9 cellular contexts compared by ENCODE assay signal in genomic region chr11:46100670-46101069, GRCh38. TPM values are rescaled to one million over a fixed set of nuclear protein-coding genes. Genes with fewer than 3 reads are reported as not detected.
DNase-seq lines count a peak whose midpoint lies in the region; ATAC-seq, FAIRE-seq and TF ChIP-seq lines count a peak whose summit lies in the region.
"Had no signal": no experiment of that assay in that cellular context is flagged by ENCODE, and none has a peak within 500 bp of the region (broad histone marks: within the 10 kb centered on the region; RNA-seq: fewer than 3 reads in every experiment).

No MANE protein-coding gene starts in this region.

- WGBS in K562 (ENCODE audit: insufficient coverage, low coverage, missing lambda C conversion rate): 59% methylated on average over 3 of the region's 3 CpGs

- no peak for TF ChIP-seq POLR2A in K562 (conservative IDR thresholded peaks at IDR 0.05)

- H3K36me3 ChIP-seq in K562 (ENCODE audit: control insufficient read depth, insufficient read depth, low read length): no peaks in the 10 kb centered on the region

- POLR2A ChIA-PET in K562 (lab: Yijun Ruan, JAX): interaction anchor here (0.6 to 2.5 kb wide), 7 partner anchors 8 to 254 kb away, joined by 3 to 9 read pairs (median 3); no protein-coding TSS in a partner anchor

- intact Hi-C loops in K562 (cut with micrococcal nuclease): loop anchor here (10.0 kb wide), 1 partner anchor 106 kb away; no protein-coding TSS in a partner anchor

- H3K9ac ChIP-seq in K562 (ENCODE audit: insufficient read depth in 1 of 2, low read depth in 2 of 2, low read length in 2 of 2): no peak overlapping the region; a peak in 1 of 4 replicates

- no TSS peak for BruUV-seq in K562 (replicated peaks; lab: Mats Ljungman, UMichigan)

- H3K9me1 ChIP-seq in K562 (ENCODE audit: control insufficient read depth, insufficient read depth, low read length): no peaks in the 10 kb centered on the region

- no peak overlapping the region for H3K27ac ChIP-seq in K562 (ENCODE audit: extremely low read depth, low read depth, low read length)

- in situ Hi-C loops in K562 (cut with MboI): no loop called here

- no peak for TF ChIP-seq EP300 in K562 (IDR thresholded peaks at IDR 0.05; ENCODE audit: low read length)

- DNase-seq in GM10266 (ENCODE audit: extremely low spot score) (peak; percentile 33), K562 (ENCODE audit: extremely low read depth in 1 of 4, low spot score in 3 of 4) (no peak), NCI-H1436 (lab: John Stamatoyannopoulos, UW) (no peak), foreskin fibroblast (no peak), D341Med (ENCODE audit: low spot score) (no peak)
- no peak for DNase-seq in activated CD4-positive, alpha-beta T cell treated with anti-CD3 and anti-CD28 coated beads for 48 hours

- no peak for FAIRE-seq in K562 (lab: Jason Lieb, UNC)
- FAIRE-seq: colon had no signal

- 0 out of 2 replicates have a peak overlapping the region, but pooled peaks have one; percentile 9 for H2AFZ ChIP-seq in K562 (ENCODE audit: low read depth, low read length)

- ATAC-seq in GM19455 (IDR thresholded peaks at IDR 0.05; ENCODE audit: unreplicated experiment) (peak; percentile 73), HG03159 (IDR thresholded peaks at IDR 0.05; ENCODE audit: unreplicated experiment) (peak; percentile 68), K562 (peak; percentile 11; the same call in 2 of the 3 replicates)

- no peaks in the 10 kb centered on the region for H4K20me1 ChIP-seq in K562 (replicated peaks; ENCODE audit: control insufficient read depth, insufficient read depth, low read length)

- H3K79me2 ChIP-seq in K562 (ENCODE audit: control insufficient read depth, insufficient read depth, low read length): peaks cover 94% of the 10 kb centered on the region

- no peaks in the 10 kb centered on the region for H3K27me3 ChIP-seq in K562 (ENCODE audit: control insufficient read depth in 2 of 2, insufficient read depth in 2 of 2, low read length in 2 of 2)

- no peaks in the 10 kb centered on the region for H3K9me3 ChIP-seq in K562 (replicated peaks; ENCODE audit: control insufficient read depth, insufficient read depth, low read depth, low read length)

- H3K4me1 ChIP-seq in K562 (replicated peaks in 1 of 2; ENCODE audit: control insufficient read depth in 2 of 2, insufficient read depth in 2 of 2, low read length in 2 of 2): peaks cover 9 to 37% of the 10 kb centered on the region in 2 experiments; a peak in 4 of 5 replicates

- H3K4me2 ChIP-seq in K562 (ENCODE audit: insufficient read depth, low read length): peak overlapping the region; percentile 35; the same call in 1 of the 2 replicates

- CTCF ChIA-PET in K562 (lab: Yijun Ruan, JAX; ENCODE audit: low intra/inter-chr PET ratio): interaction anchor here (0.5 kb wide), 1 partner anchor 289 kb away, joined by 4 read pairs; no protein-coding TSS in a partner anchor

- H3K4me3 ChIP-seq in K562 (no peak overlapping the region), foreskin fibroblast (ENCODE audit: low read depth in 1 of 2, low read length in 2 of 2) (peak overlapping the region in 1 of 2 donors; percentile 40)

- no peak for TF ChIP-seq CTCF in GM10266 (IDR thresholded peaks at IDR 0.05; ENCODE audit: control insufficient read depth, insufficient read depth, low read depth, missing control alignments)
- no peak for TF ChIP-seq CTCF in K562 (IDR thresholded peaks at IDR 0.05 in 2 of 3, conservative IDR thresholded peaks at IDR 0.05 in 1 of 3; ENCODE audit: insufficient read depth in 2 of 3, low read depth in 1 of 3, low read length in 3 of 3)
- no peak for TF ChIP-seq CTCF in foreskin fibroblast (IDR thresholded peaks at IDR 0.05; ENCODE audit: low read depth, low read length)

- no peak for TF ChIP-seq RAD21 in K562 (CRISPR knock-in tag; conservative IDR thresholded peaks at IDR 0.05 in 1 of 2, IDR thresholded peaks at IDR 0.05 in 1 of 2)

TF ChIP-seq in K562, 482 proteins besides CTCF, POLR2A, EP300 and RAD21:
- TF ChIP-seq HMBOX1 (IDR thresholded peaks at IDR 0.05) (0 out of 2 replicates have a peak, but pooled peaks have one; percentile 26), RBM15 (IDR thresholded peaks at IDR 0.05; ENCODE audit: insufficient read depth, low read length) (no peak), ZBTB7A (IDR thresholded peaks at IDR 0.05; ENCODE audit: borderline replicate concordance, control insufficient read depth, low read depth, low read length) (no peak), TAF1 (IDR thresholded peaks at IDR 0.05; ENCODE audit: control insufficient read depth, extremely low read depth, insufficient read depth, low read length, severe bottlenecking) (no peak)
- TF ChIP-seq, protein P1, sequence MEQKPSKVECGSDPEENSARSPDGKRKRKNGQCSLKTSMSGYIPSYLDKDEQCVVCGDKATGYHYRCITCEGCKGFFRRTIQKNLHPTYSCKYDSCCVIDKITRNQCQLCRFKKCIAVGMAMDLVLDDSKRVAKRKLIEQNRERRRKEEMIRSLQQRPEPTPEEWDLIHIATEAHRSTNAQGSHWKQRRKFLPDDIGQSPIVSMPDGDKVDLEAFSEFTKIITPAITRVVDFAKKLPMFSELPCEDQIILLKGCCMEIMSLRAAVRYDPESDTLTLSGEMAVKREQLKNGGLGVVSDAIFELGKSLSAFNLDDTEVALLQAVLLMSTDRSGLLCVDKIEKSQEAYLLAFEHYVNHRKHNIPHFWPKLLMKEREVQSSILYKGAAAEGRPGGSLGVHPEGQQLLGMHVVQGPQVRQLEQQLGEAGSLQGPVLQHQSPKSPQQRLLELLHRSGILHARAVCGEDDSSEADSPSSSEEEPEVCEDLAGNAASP (IDR thresholded peaks at IDR 0.05): no peak

RNA-seq across cellular contexts. Expression of gene PHF21A, which starts 20.6 kb away (rescaled TPM):
- 41.0 and 108 TPM in 2 replicates for total RNA-seq in K562 (2011; cell fraction: chromatin; rRNA removed; ENCODE audit: low replicate concordance)
- 17.0 and 21.1 TPM in 2 replicates for total RNA-seq in K562 (2011; cell fraction: nucleolus; rRNA removed)
- 27.0 and 37.7 TPM in 2 replicates for total RNA-seq in K562 (2011; cell fraction: nucleoplasm; rRNA removed)
- total RNA-seq in K562 (2014; rRNA removed): 7.7 and 13.3 TPM in 2 replicates
- 8.6 and 9.7 TPM in 2 replicates for total RNA-seq in K562 (2014; rRNA removed; fragmentation: Illumina TruSeq; extraction: Trizol)
- total RNA-seq in K562 (2015; rRNA removed; fragmentation: Illumina TruSeq; extraction: Trizol): 8.5 and 10.7 TPM in 2 replicates
- 20.4 and 26.6 TPM in 2 replicates for total RNA-seq in K562 (2021)
- polyA plus RNA-seq in K562 (2011; rRNA removed): 12.8 and 20.2 TPM in 2 replicates
- 7.2 and 8.7 TPM in 2 replicates for polyA plus RNA-seq in K562 (2011; cell fraction: cytosol; rRNA removed)
- polyA plus RNA-seq in K562 (2011; cell fraction: nucleus; rRNA removed): 33.5 and 36.9 TPM in 2 replicates
- polyA plus RNA-seq in K562 (2012): 17.5 and 25.3 TPM in 2 replicates
- polyA plus RNA-seq in K562 (2014; fragmentation: Illumina TruSeq; extraction: Trizol): 25.7 and 32.4 TPM in 2 replicates
- polyA plus RNA-seq in K562 (2014; fragmentation: Nextera tagmentation; extraction: Ambion mirVana): 1 to 10 TPM; 1.5 to 2.2 TPM
- 12.7 and 14.5 TPM in 2 replicates for polyA plus RNA-seq in K562 (2014; rRNA removed)
- 12.6 and 22.6 TPM in 2 replicates for polyA minus RNA-seq in K562 (2011; rRNA and poly(A)+ RNA removed)
- 14.4 and 14.8 TPM in 2 replicates for polyA minus RNA-seq in K562 (2011; cell fraction: cytosol; rRNA and poly(A)+ RNA removed)
- polyA minus RNA-seq in K562 (2011; cell fraction: nucleus; rRNA and poly(A)+ RNA removed): 11.4 and 23.0 TPM in 2 replicates

Comparison
In these comparisons a context has a peak if more than half of its experiments do, and no peak if none do; other contexts are left out.
1. ATAC-seq: peak in every context shown above with its lines; median percentile 73 in GM19455; 68 in HG03159; 11 in K562.